Comparison of ENCODE assay signal across 22 cellular contexts in genomic region chr5:75262278-75262677, GRCh38.
"Had no signal": no experiment of that assay in that cellular context is flagged by ENCODE, and none has a peak within 500 bp of the region (broad histone marks: within the 10 kb centered on the region; RNA-seq: fewer than 3 reads in every experiment).

No MANE protein-coding gene starts in this region.

- H3K9me3 ChIP-seq: heart left ventricle, right lobe of liver, upper lobe of left lung, vagina had no signal

- DNase-seq: activated CD4-positive, alpha-beta memory T cell treated with anti-CD3 and anti-CD28 coated beads for 36 hours; activated CD4-positive, alpha-beta T cell treated with anti-CD3 and anti-CD28 coated beads, Interleukin-2, amount 10 ng/mL, durations not matched to agents 24 days and 14 days; activated CD8-positive, alpha-beta memory T cell treated with anti-CD3 and anti-CD28 coated beads, Interleukin-2, amount 50 U/mL, for 48 hours; activated naive CD8-positive, alpha-beta T cell treated with anti-CD3 and anti-CD28 coated beads, Interleukin-2, amount 50 U/mL, for 24 hours; activated T-cell treated with anti-CD3 and anti-CD28 coated beads, Interleukin-2, amount 50 U/mL, for 24 hours; amygdala; caudate nucleus; endodermal cell; foreskin fibroblast; heart left ventricle; midbrain; natural killer cell; right lobe of liver; stimulated activated CD4-positive, alpha-beta T cell treated with anti-CD3 and anti-CD28 coated beads, Interleukin-4, amount 100 ng/mL, for 24 hours; stimulated activated naive CD8-positive, alpha-beta T cell treated with anti-CD3 and anti-CD28 coated beads, Interleukin-15, amount 100 ng/mL, for 72 hours; substantia nigra; upper lobe of left lung; WERI-Rb-1 had no signal

- H3K27ac ChIP-seq: heart left ventricle, right lobe of liver, upper lobe of left lung, vagina, WERI-Rb-1 had no signal

- H3K27me3 ChIP-seq: heart left ventricle, right lobe of liver, upper lobe of left lung, vagina had no signal

- ATAC-seq: activated CD4-positive, CD25-positive, alpha-beta regulatory T cell treated with anti-CD3 and anti-CD28 coated beads, Interleukin-2, amount 50 U/mL, for 24 hours; activated naive CD8-positive, alpha-beta T cell treated with anti-CD3 and anti-CD28 coated beads, Interleukin-2, amount 50 U/mL, for 24 hours; esophagus mucosa; heart left ventricle; natural killer cell; stimulated activated effector memory CD8-positive, alpha-beta T cell treated with anti-CD3 and anti-CD28 coated beads, Interleukin-12 subunit alpha, Interleukin-12 subunit beta, amount 100 ng/mL, for 72 hours; stimulated activated naive CD8-positive, alpha-beta T cell treated with anti-CD3 and anti-CD28 coated beads, Interleukin-15, amount 100 ng/mL, for 72 hours had no signal

- H3K4me1 ChIP-seq: heart left ventricle, right lobe of liver, upper lobe of left lung, vagina had no signal

- H3K36me3 ChIP-seq: heart left ventricle, right lobe of liver, upper lobe of left lung, vagina, WERI-Rb-1 had no signal

- H3K4me3 ChIP-seq: heart left ventricle, right lobe of liver, upper lobe of left lung, vagina had no signal
